In the genomic region with DNA sequence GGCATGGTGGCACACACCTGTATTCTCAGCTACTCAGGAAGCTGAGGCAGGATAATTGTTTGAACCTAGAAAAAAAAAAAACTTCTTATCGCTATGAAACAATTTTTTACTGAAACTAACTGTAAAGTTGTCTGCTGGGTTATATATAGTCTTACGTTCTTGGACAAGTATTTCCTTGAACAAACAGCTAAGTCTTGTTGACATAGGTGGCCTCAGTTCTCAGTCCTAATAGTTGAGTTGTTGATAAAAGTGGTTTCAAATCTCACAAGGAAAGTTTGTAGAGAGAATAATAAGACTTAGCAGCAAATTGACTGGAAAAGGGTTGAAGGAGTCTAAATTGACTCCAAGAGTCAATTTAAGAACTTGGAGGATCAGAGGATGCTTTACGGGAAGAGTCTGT, we compare ENCODE assay signal across 6 cellular contexts.
"Had no signal": no experiment of that assay in that cellular context is flagged by ENCODE, and none has a peak within 500 bp of the region (broad histone marks: within the 10 kb centered on the region; RNA-seq: fewer than 3 reads in every experiment).

No MANE protein-coding gene starts in this region.

- H3K4me3 ChIP-seq: GM23338 had no signal

- DNase-seq: H9, HCEC 1CT, HFFc6 had no signal

- H3K27ac ChIP-seq: HL-60 had no signal

- ATAC-seq: HepG2 had no signal
